Comparison of ENCODE assay signal across 8 cellular contexts in genomic region chr15:80173022-80173759, GRCh38. TPM values are rescaled to one million over a fixed set of nuclear protein-coding genes. Genes with fewer than 3 reads are reported as not detected.
DNase-seq lines count a peak whose midpoint lies in the region; ATAC-seq and TF ChIP-seq lines count a peak whose summit lies in the region.

No MANE protein-coding gene starts in this region.

- TF ChIP-seq POLR2A in uterus (IDR thresholded peaks at IDR 0.05) = no peak

- peaks cover 24% of the 10 kb centered on the region for H3K36me3 ChIP-seq in PC-9 (ENCODE audit: low read depth)
- no peaks in the 10 kb centered on the region for H3K36me3 ChIP-seq in uterus

- H3K79me2 ChIP-seq in PC-9 (ENCODE audit: low read depth) = no peaks in the 10 kb centered on the region

- intact Hi-C loops in PC-9 (cut with micrococcal nuclease; ENCODE audit: unreplicated experiment) (loop anchor here (1.0 to 10.0 kb wide), 6 partner anchors 111 to 792 kb away; partner anchors contain the start of gene MTHFS), posterior vena cava (cut with DNase I) (no loop called here), uterus (cut with DNase I; ENCODE audit: low total_unique reads) (no loop called here)

- peaks cover 21% of the 10 kb centered on the region; the same call in 1 of the 2 replicates for H3F3A ChIP-seq in PC-9 (ENCODE audit: insufficient read depth, low read depth)

- H3K9me3 ChIP-seq in PC-9 (ENCODE audit: insufficient read depth, low read depth) = no peaks in the 10 kb centered on the region
- H3K9me3 ChIP-seq in uterus = no peaks in the 10 kb centered on the region

- no peak overlapping the region for H2AFZ ChIP-seq in PC-9

- POLR2A ChIA-PET in PC-9 (lab: Charles Lee; ENCODE audit: unreplicated experiment) = no interaction called here

- no peaks in the 10 kb centered on the region for H3K9me2 ChIP-seq in PC-9 (ENCODE audit: insufficient read depth)

- H4K20me1 ChIP-seq in PC-9 (ENCODE audit: insufficient read depth) = no peaks in the 10 kb centered on the region

- no peak overlapping the region for H3K4me2 ChIP-seq in PC-9

- ATAC-seq in HG03139 (IDR thresholded peaks at IDR 0.05; ENCODE audit: unreplicated experiment) = peak; percentile 75
- peak; percentile 87 for ATAC-seq in foreskin keratinocyte

- H3K4me1 ChIP-seq in PC-9 (replicated peaks; ENCODE audit: insufficient read depth) (peaks cover 8% of the 10 kb centered on the region; the same call in 1 of the 2 replicates), foreskin keratinocyte (peaks cover 9% of the 10 kb centered on the region), uterus (no peaks in the 10 kb centered on the region)

- CTCF ChIA-PET in PC-9 (lab: Charles Lee) = interaction anchor here (0.6 kb wide), 1 partner anchor 906 kb away, joined by 3 read pairs; no protein-coding TSS in a partner anchor

- DNase-seq in NCI-H82 (lab: John Stamatoyannopoulos, UW) = peak; percentile 79
- no peak for DNase-seq in NCI-H82 treated with DMSO at 0.1 percent for 48 hours (lab: John Stamatoyannopoulos, UW; ENCODE audit: unreplicated experiment)
- peak; percentile 58 to 78 for DNase-seq in PC-9
- peak; percentile 41 for DNase-seq in activated T-helper 1 cell treated with Interleukin-2 at 50 U/mL for 16 hours (ENCODE audit: low read depth)
- peak; percentile 13 to 42 for DNase-seq in foreskin keratinocyte
- peak; percentile 83 for DNase-seq in posterior vena cava (ENCODE audit: low spot score)
- DNase-seq in uterus = peak; percentile 57 to 71

- no TSS peak for BruUV-seq in PC-9 (replicated peaks; lab: Mats Ljungman, UMichigan)

- TF ChIP-seq CTCF in PC-9 (conservative IDR thresholded peaks at IDR 0.05) (peak; percentile 82), foreskin keratinocyte (conservative IDR thresholded peaks at IDR 0.05) (peak; percentile 88), uterus (IDR thresholded peaks at IDR 0.05) (peak; percentile 55 to 70 (median 68))

- H3K27ac ChIP-seq in PC-9 = no peak overlapping the region
- H3K27ac ChIP-seq in foreskin keratinocyte = no peak overlapping the region
- peak overlapping the region in 1 of 2 donors; percentile 58 for H3K27ac ChIP-seq in uterus

- H3K4me3 ChIP-seq in PC-9 = no peak overlapping the region
- H3K4me3 ChIP-seq in uterus = no peak overlapping the region

- no peaks in the 10 kb centered on the region for H3K27me3 ChIP-seq in PC-9 (ENCODE audit: insufficient read depth, low read depth)
- no peaks in the 10 kb centered on the region for H3K27me3 ChIP-seq in foreskin keratinocyte
- H3K27me3 ChIP-seq in uterus = no peaks in the 10 kb centered on the region

RNA-seq across cellular contexts. Expression of gene FAH, which starts 20.4 kb away (rescaled TPM):
- 53.9 and 75.5 TPM in 2 replicates for total RNA-seq in PC-9 (2021)
- 21.8 and 25.8 TPM in 2 replicates for total RNA-seq in foreskin keratinocyte
- 26.2 and 33.4 TPM in 2 replicates for polyA plus RNA-seq in foreskin keratinocyte
- 10 to 100 TPM; 20.5 to 22.4 TPM for total RNA-seq in posterior vena cava
- 10 to 100 TPM in 2 of 4 donors, 1 to 10 TPM in 2; 5.4 to 29.0 (median 11.2) TPM for total RNA-seq in uterus
